In the genomic region with DNA sequence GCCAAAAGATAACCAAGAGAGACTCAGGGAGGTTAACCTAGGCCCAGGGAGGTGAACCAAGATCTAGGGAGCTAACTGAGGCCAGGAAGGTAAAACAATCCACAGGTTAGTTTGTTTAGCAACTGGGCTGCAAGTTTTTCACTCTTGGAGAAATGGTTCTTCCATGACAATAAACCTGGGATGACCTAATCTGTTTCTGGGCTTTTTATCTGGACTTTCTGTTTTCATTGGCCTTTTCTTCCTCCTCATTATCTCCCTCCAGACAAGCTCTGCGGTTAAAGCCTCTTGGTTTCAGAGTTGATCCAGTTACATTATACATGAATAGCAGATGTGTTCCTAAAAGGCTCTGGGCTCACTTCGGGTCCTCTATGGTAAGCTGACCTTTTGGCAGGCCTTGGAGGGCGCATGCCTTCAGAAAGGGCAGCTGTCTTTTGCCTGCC, we compare ENCODE assay signal across 19 cellular contexts. TPM values are rescaled to one million over a fixed set of nuclear protein-coding genes. Genes with fewer than 3 reads are reported as not detected.
A peak's percentile ranks its signal among the peaks of the same experiment; 100 is the strongest.
DNase-seq lines count a peak whose midpoint lies in the region; ATAC-seq lines count a peak whose summit lies in the region.
"Had no signal": no experiment of that assay in that cellular context is flagged by ENCODE, and none has a peak within 500 bp of the region (broad histone marks: within the 10 kb centered on the region; RNA-seq: fewer than 3 reads in every experiment).

No MANE protein-coding gene starts in this region.

- H3K27ac Mint-ChIP-seq in stimulated activated effector memory CD8-positive, alpha-beta T cell treated with anti-CD3 and anti-CD28 coated beads, Interleukin-12 subunit alpha, Interleukin-12 subunit beta, amount 100 ng/mL, for 72 hours: no peak overlapping the region

- no peak overlapping the region for H3K4me3 Mint-ChIP-seq in stimulated activated effector memory CD8-positive, alpha-beta T cell treated with anti-CD3 and anti-CD28 coated beads, Interleukin-12 subunit alpha, Interleukin-12 subunit beta, amount 100 ng/mL, for 72 hours

- peak; percentile 32 for DNase-seq in RPMI7951 (ENCODE audit: low read depth)
- DNase-seq in amniotic epithelial cell (ENCODE audit: low read depth): peak; percentile 3
- peak; percentile 55 for DNase-seq in kidney tubule cell (ENCODE audit: low spot score)
- no peak for DNase-seq in hippocampal formation (lab: John Stamatoyannopoulos, UW)
- no peak for DNase-seq in stimulated activated effector memory CD8-positive, alpha-beta T cell treated with anti-CD3 and anti-CD28 coated beads, Interleukin-12 subunit alpha, Interleukin-12 subunit beta, amount 100 ng/mL, for 72 hours (ENCODE audit: low spot score in 2 of 2)
- DNase-seq: AML-193, DMS79, H7, IMR-90, NCI-H1417, NCI-H1930, NCI-H526 treated with DMSO at 0.1 percent for 48 hours, SHP77 treated with DMSO at 0.1 percent for 48 hours, SW 1271 had no signal

- ATAC-seq in stimulated activated effector memory CD8-positive, alpha-beta T cell treated with anti-CD3 and anti-CD28 coated beads, Interleukin-12 subunit alpha, Interleukin-12 subunit beta, amount 100 ng/mL, for 72 hours: no peak
- ATAC-seq in GM21737 (IDR thresholded peaks at IDR 0.05; ENCODE audit: unreplicated experiment) (no peak), HG03571 (IDR thresholded peaks at IDR 0.05; ENCODE audit: unreplicated experiment) (no peak)

- H3K9me3 Mint-ChIP-seq in stimulated activated effector memory CD8-positive, alpha-beta T cell treated with anti-CD3 and anti-CD28 coated beads, Interleukin-12 subunit alpha, Interleukin-12 subunit beta, amount 100 ng/mL, for 72 hours: no peaks in the 10 kb centered on the region

- no peaks in the 10 kb centered on the region for H3K4me1 Mint-ChIP-seq in stimulated activated effector memory CD8-positive, alpha-beta T cell treated with anti-CD3 and anti-CD28 coated beads, Interleukin-12 subunit alpha, Interleukin-12 subunit beta, amount 100 ng/mL, for 72 hours

- no peaks in the 10 kb centered on the region for H3K36me3 Mint-ChIP-seq in stimulated activated effector memory CD8-positive, alpha-beta T cell treated with anti-CD3 and anti-CD28 coated beads, Interleukin-12 subunit alpha, Interleukin-12 subunit beta, amount 100 ng/mL, for 72 hours

RNA-seq across cellular contexts. Expression of a gene that starts 44.2 kb away (rescaled TPM):
- total RNA-seq in RPMI7951 (2014; rRNA removed; shearing (Covaris generic)): not detected in 2 replicates
- total RNA-seq: G401, HT1080, IMR-90, M059J had no signal

Comparison
In these comparisons a context has a peak if more than half of its experiments do, and no peak if none do; other contexts are left out.
1. DNase-seq: peak in RPMI7951 (single experiment), amniotic epithelial cell (single experiment) and kidney tubule cell (single experiment); none in hippocampal formation (0 of 2) and stimulated activated effector memory CD8-positive, alpha-beta T cell treated with anti-CD3 and anti-CD28 coated beads, Interleukin-12 subunit alpha, Interleukin-12 subunit beta, amount 100 ng/mL, for 72 hours (0 of 2).